In the genomic region with DNA sequence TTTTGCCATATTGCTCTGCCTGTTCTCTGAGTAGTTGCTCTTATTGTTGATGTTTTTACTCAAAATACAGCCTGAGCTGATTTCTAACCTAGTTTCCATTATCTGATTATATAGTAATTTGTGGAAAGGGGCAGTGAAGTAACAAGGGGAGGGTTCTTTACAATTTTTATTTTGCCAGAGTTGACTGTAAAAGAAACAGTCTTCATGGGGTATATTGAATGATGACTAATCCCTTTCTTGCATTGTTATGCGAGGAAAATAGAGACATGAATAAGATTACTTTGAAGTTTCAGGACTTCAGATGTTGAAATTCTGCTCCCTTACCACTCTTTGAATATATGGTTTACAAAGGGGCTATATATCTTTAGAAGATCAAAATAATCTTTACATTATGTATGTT, we compare ENCODE assay signal across 1 cellular context.
A peak's percentile ranks its signal among the peaks of the same experiment; 100 is the strongest.
TF ChIP-seq lines count a peak whose summit lies in the region.

No MANE protein-coding gene starts in this region.

TF ChIP-seq in GM12878, 131 proteins besides CTCF, POLR2A, EP300 and RAD21:
- TF ChIP-seq STAT1 (conservative IDR thresholded peaks at IDR 0.05) (no peak), JUNB (IDR thresholded peaks at IDR 0.05) (peak; percentile 61)
- TF ChIP-seq, protein P1, sequence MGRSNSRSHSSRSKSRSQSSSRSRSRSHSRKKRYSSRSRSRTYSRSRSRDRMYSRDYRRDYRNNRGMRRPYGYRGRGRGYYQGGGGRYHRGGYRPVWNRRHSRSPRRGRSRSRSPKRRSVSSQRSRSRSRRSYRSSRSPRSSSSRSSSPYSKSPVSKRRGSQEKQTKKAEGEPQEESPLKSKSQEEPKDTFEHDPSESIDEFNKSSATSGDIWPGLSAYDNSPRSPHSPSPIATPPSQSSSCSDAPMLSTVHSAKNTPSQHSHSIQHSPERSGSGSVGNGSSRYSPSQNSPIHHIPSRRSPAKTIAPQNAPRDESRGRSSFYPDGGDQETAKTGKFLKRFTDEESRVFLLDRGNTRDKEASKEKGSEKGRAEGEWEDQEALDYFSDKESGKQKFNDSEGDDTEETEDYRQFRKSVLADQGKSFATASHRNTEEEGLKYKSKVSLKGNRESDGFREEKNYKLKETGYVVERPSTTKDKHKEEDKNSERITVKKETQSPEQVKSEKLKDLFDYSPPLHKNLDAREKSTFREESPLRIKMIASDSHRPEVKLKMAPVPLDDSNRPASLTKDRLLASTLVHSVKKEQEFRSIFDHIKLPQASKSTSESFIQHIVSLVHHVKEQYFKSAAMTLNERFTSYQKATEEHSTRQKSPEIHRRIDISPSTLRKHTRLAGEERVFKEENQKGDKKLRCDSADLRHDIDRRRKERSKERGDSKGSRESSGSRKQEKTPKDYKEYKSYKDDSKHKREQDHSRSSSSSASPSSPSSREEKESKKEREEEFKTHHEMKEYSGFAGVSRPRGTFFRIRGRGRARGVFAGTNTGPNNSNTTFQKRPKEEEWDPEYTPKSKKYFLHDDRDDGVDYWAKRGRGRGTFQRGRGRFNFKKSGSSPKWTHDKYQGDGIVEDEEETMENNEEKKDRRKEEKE (IDR thresholded peaks at IDR 0.05) = no peak
